28 cellular contexts compared by ENCODE assay signal in genomic region chrX:98412058-98412457, GRCh38.
"Had no signal": no experiment of that assay in that cellular context is flagged by ENCODE, and none has a peak within 500 bp of the region (broad histone marks: within the 10 kb centered on the region; RNA-seq: fewer than 3 reads in every experiment).

No MANE protein-coding gene starts in this region.

- H3K4me1 Mint-ChIP-seq: naive B cell had no signal

- H3K36me3 Mint-ChIP-seq: mesothelial cell of epicardium, naive B cell had no signal

- H3K27me3 Mint-ChIP-seq: naive B cell had no signal

- DNase-seq: dermis blood vessel endothelial cell; dorsolateral prefrontal cortex; effector CD4-positive, alpha-beta T cell; effector memory CD4-positive, alpha-beta T cell; erythroblast; esophagus squamous epithelium; foreskin fibroblast; foreskin melanocyte; gastrocnemius medialis; glutamatergic neuron; head of caudate nucleus; heart right ventricle; hippocampal formation; left cardiac atrium; left lung; left ventricle myocardium superior; lower lobe of right lung; mesenchymal stem cell; mucosa of descending colon; naive B cell had no signal

- H3K4me3 Mint-ChIP-seq: mesothelial cell of epicardium, naive B cell had no signal

- FAIRE-seq: colon, endometrium, islet of Langerhans, keratinocyte had no signal

- H3K4me1 ChIP-seq: esophagus squamous epithelium, gastrocnemius medialis, heart right ventricle, left lung, lower lobe of right lung had no signal

- H3K4me3 ChIP-seq: coronary artery, dorsolateral prefrontal cortex, esophagus squamous epithelium, gastrocnemius medialis, heart right ventricle, left lung, lower lobe of right lung, mucosa of descending colon had no signal

- H3K27ac Mint-ChIP-seq: mesothelial cell of epicardium, naive B cell had no signal

- H3K9me3 ChIP-seq: esophagus squamous epithelium, gastrocnemius medialis, heart right ventricle, left lung, lower lobe of right lung, mucosa of descending colon had no signal

- ATAC-seq: esophagus mucosa, gastrocnemius medialis, heart right ventricle, left cardiac atrium, left lung, left ventricle myocardium superior, lower lobe of right lung, mucosa of descending colon had no signal

- H3K27me3 ChIP-seq: esophagus squamous epithelium, gastrocnemius medialis, left lung had no signal

- H3K27ac ChIP-seq: coronary artery, dorsolateral prefrontal cortex, epithelial cell of prostate, esophagus squamous epithelium, gastrocnemius medialis, heart right ventricle, left lung, lower lobe of right lung had no signal

- H3K36me3 ChIP-seq: esophagus squamous epithelium, gastrocnemius medialis, heart right ventricle, left lung, lower lobe of right lung had no signal
